In the genomic region with DNA sequence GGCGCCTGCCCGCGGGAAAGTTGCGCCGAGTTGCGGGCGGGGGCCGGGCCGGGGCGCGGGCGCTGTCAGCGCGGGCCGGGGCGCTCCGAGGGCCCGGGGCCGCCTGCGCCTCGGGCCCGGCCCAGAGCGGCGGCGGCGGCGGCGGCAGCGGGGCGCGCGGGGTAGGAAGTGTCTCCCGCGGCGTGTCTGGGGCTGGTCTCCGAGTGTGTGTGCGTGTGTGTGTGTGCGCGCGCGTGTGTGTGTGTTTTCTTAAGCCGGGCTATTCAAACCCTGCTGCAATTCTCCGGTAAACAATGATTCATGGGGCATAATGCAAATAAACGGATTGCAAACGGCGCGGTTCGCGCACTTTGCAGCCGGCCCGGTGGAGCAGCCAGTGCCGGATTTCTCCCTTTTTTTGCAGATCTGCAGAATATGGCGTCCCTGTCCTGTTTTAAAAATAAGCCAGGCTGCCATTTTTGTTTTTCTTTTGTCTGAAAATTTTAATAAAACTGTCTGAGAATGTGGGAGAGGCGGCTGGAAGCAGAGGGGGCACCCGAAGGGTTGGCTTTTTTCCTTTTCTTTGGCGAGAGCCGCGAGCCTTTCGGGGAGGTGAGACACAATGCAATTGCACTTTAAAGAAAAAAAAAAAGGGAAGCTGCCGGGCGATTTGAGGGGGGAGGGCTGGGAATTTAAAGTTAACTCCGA, we compare ENCODE assay signal across 8 cellular contexts. TPM values are rescaled to one million over a fixed set of nuclear protein-coding genes. Genes with fewer than 3 reads are reported as not detected.
A peak's percentile ranks its signal among the peaks of the same experiment; 100 is the strongest.
DNase-seq lines count a peak whose midpoint lies in the region; ATAC-seq lines count a peak whose summit lies in the region.

No MANE protein-coding gene starts in this region.

- in situ Hi-C loops in G401 (cut with HindIII; ENCODE audit: low sequenced_read_pairs): no loop called here

- POLR2A ChIA-PET in activated CD8-positive, alpha-beta T cell treated with anti-CD3 and anti-CD28 coated beads, Interleukin-2, amount 10 ng/mL, durations not matched to agents 7 days and 5 days (lab: Charles Lee): interaction anchor here (0.7 to 1.2 kb wide), 3 partner anchors 41 to 130 kb away, joined by 3 to 4 read pairs (median 4); no protein-coding TSS in a partner anchor

- DNase-seq in G401 (ENCODE audit: low spot score) (peak; percentile 59), NCI-H748 treated with DMSO at 0.1 percent for 48 hours (lab: John Stamatoyannopoulos, UW) (peak; percentile 25), lung microvascular endothelial cell (ENCODE audit: low read depth in 2 of 2) (peak; percentile 53 to 69)
- peak; percentile 66 for DNase-seq in activated CD8-positive, alpha-beta T cell treated with anti-CD3 and anti-CD28 coated beads, Interleukin-2, amount 10 ng/mL, durations not matched to agents 7 days and 5 days
- DNase-seq in effector CD4-positive, alpha-beta T cell: peak; percentile 26
- peak in 2 of 3 donors; percentile 31 to 37 for DNase-seq in stimulated activated CD4-positive, alpha-beta T cell treated with anti-CD3 and anti-CD28 coated beads, TNF-alpha, amount 100 ng/mL, for 1 hour (ENCODE audit: low read depth in 3 of 3, low spot score in 1 of 3)

- peaks cover 23% of the 10 kb centered on the region for H3K4me1 Mint-ChIP-seq in activated CD8-positive, alpha-beta T cell treated with anti-CD3 and anti-CD28 coated beads, Interleukin-2, amount 10 ng/mL, durations not matched to agents 7 days and 5 days (ENCODE audit: low read depth)

- peaks cover 4% of the 10 kb centered on the region for H3K27me3 Mint-ChIP-seq in activated CD8-positive, alpha-beta T cell treated with anti-CD3 and anti-CD28 coated beads, Interleukin-2, amount 10 ng/mL, durations not matched to agents 7 days and 5 days (ENCODE audit: low read depth)

- ATAC-seq in HG02885 (IDR thresholded peaks at IDR 0.05; ENCODE audit: poor library complexity, unreplicated experiment) (peak; percentile 58), HG03378 (IDR thresholded peaks at IDR 0.05; ENCODE audit: unreplicated experiment) (no peak)
- ATAC-seq in activated CD8-positive, alpha-beta T cell treated with anti-CD3 and anti-CD28 coated beads, Interleukin-2, amount 10 ng/mL, durations not matched to agents 7 days and 5 days: peak; percentile 79

- H3K9me3 Mint-ChIP-seq in activated CD8-positive, alpha-beta T cell treated with anti-CD3 and anti-CD28 coated beads, Interleukin-2, amount 10 ng/mL, durations not matched to agents 7 days and 5 days (ENCODE audit: insufficient read depth): no peaks in the 10 kb centered on the region

- CTCF ChIA-PET in activated CD8-positive, alpha-beta T cell treated with anti-CD3 and anti-CD28 coated beads, Interleukin-2, amount 10 ng/mL, durations not matched to agents 7 days and 5 days (lab: Charles Lee): interaction anchor here (1.2 kb wide), 1 partner anchor 38 kb away, joined by 5 read pairs; no protein-coding TSS in a partner anchor

- H3K4me3 Mint-ChIP-seq in activated CD8-positive, alpha-beta T cell treated with anti-CD3 and anti-CD28 coated beads, Interleukin-2, amount 10 ng/mL, durations not matched to agents 7 days and 5 days: peak overlapping the region; percentile 96

- peaks cover 6% of the 10 kb centered on the region for H3K36me3 Mint-ChIP-seq in activated CD8-positive, alpha-beta T cell treated with anti-CD3 and anti-CD28 coated beads, Interleukin-2, amount 10 ng/mL, durations not matched to agents 7 days and 5 days (ENCODE audit: low read depth)

- H3K27ac Mint-ChIP-seq in activated CD8-positive, alpha-beta T cell treated with anti-CD3 and anti-CD28 coated beads, Interleukin-2, amount 10 ng/mL, durations not matched to agents 7 days and 5 days: peak overlapping the region; percentile 97

RNA-seq across cellular contexts. Expression of a gene that starts 0.6 kb away (rescaled TPM):
- total RNA-seq in G401 (2014; rRNA removed; shearing (Covaris generic)): 13.5 and 14.2 TPM in 2 replicates
- total RNA-seq in activated CD8-positive, alpha-beta T cell treated with anti-CD3 and anti-CD28 coated beads, Interleukin-2, amount 10 ng/mL, durations not matched to agents 7 days and 5 days: 10 to 100 TPM; 17.3 to 19.7 TPM
- total RNA-seq in lung microvascular endothelial cell: 5.4 and 6.3 TPM in 2 replicates
